Comparison of ENCODE assay signal across 1 cellular context in the genomic region with DNA sequence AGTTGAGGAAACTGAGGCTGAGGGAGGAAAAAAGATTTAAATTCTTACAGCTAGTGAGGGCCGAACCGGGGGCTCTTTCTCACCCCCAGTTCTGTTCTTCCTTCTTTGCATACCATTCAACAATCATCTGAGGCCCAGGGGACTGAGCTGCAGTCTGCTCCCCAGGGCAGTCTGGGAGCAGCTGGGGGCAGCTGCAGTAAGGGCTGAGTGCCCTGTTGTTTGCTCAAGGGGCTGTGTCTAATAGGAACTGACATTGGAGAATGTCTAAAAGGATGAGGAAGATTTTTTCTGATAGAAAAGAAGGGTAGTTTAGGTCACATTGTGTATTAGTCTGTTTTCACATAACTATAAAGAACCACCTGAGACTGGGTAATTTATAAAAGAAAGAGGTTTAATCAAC.
TF ChIP-seq lines count a peak whose summit lies in the region.

No MANE protein-coding gene starts in this region.

TF ChIP-seq in HepG2, 621 proteins besides CTCF, POLR2A, EP300 and RAD21 (continued from another document):
- no peak for TF ChIP-seq ZNF543 (CRISPR knock-in tag; IDR thresholded peaks at IDR 0.05)
TF ChIP-seq in HepG2: peak in this region for 0.
